In genomic region chr4:144647095-144647959, GRCh38 we compare ENCODE assay signal across 8 cellular contexts. TPM values are rescaled to one million over a fixed set of nuclear protein-coding genes. Genes with fewer than 3 reads are reported as not detected.
DNase-seq lines count a peak whose midpoint lies in the region; ATAC-seq, FAIRE-seq and TF ChIP-seq lines count a peak whose summit lies in the region.

No MANE protein-coding gene starts in this region.

- CTCF ChIA-PET in HEK293T (lab: Yijun Ruan, JAX): no interaction called here

- POLR2A ChIA-PET in HEK293T (lab: Yijun Ruan, JAX): interaction anchor here (0.9 kb wide), 1 partner anchor 451 kb away, joined by 3 read pairs; the partner anchor contains the start of genes ABCE1 and ANAPC10

- no peak overlapping the region for H3K27ac ChIP-seq in kidney (ENCODE audit: low read depth in 2 of 2, low read length in 2 of 2)

- no peaks in the 10 kb centered on the region for H3K9me3 Mint-ChIP-seq in activated naive CD8-positive, alpha-beta T cell treated with anti-CD3 and anti-CD28 coated beads for 36 hours
- no peaks in the 10 kb centered on the region for H3K9me3 Mint-ChIP-seq in type B pancreatic cell

- peaks cover 3% of the 10 kb centered on the region for H3K36me3 Mint-ChIP-seq in activated naive CD8-positive, alpha-beta T cell treated with anti-CD3 and anti-CD28 coated beads for 36 hours
- H3K36me3 Mint-ChIP-seq in type B pancreatic cell: no peaks in the 10 kb centered on the region

- TF ChIP-seq CTCF in kidney (IDR thresholded peaks at IDR 0.05; ENCODE audit: borderline replicate concordance, extremely low read depth, insufficient read depth): no peak
- TF ChIP-seq CTCF in type B pancreatic cell (conservative IDR thresholded peaks at IDR 0.05): no peak

- intact Hi-C loops in kidney (cut with DNase I): no loop called here

- no peak for ATAC-seq in esophagus mucosa

- no peak for FAIRE-seq in kidney (lab: Jason Lieb, UNC)

- no peak overlapping the region for H3K9ac ChIP-seq in kidney (ENCODE audit: low read length in 2 of 2)

- H3K4me1 Mint-ChIP-seq in activated naive CD8-positive, alpha-beta T cell treated with anti-CD3 and anti-CD28 coated beads for 36 hours: peaks cover 18% of the 10 kb centered on the region
- peaks cover 28% of the 10 kb centered on the region for H3K4me1 Mint-ChIP-seq in type B pancreatic cell (ENCODE audit: unreplicated experiment)

- peaks cover 64% of the 10 kb centered on the region for H3K27me3 Mint-ChIP-seq in activated naive CD8-positive, alpha-beta T cell treated with anti-CD3 and anti-CD28 coated beads for 36 hours
- peaks cover 43% of the 10 kb centered on the region for H3K27me3 Mint-ChIP-seq in type B pancreatic cell

- H3K27ac Mint-ChIP-seq in activated naive CD8-positive, alpha-beta T cell treated with anti-CD3 and anti-CD28 coated beads for 36 hours: peak overlapping the region; percentile 34
- peak overlapping the region; percentile 19 for H3K27ac Mint-ChIP-seq in type B pancreatic cell

- DNase-seq in CMK (ENCODE audit: low read depth) (peak; percentile 92), HEK293T (ENCODE audit: extremely low spot score) (peak; percentile 29), kidney (no peak), type B pancreatic cell (ENCODE audit: extremely low spot score, unreplicated experiment) (no peak), COLO829 (ENCODE audit: low spot score) (no peak)
- DNase-seq in activated naive CD8-positive, alpha-beta T cell treated with anti-CD3 and anti-CD28 coated beads for 36 hours: peak; percentile 15
- DNase-seq in activated effector memory CD4-positive, alpha-beta T cell treated with anti-CD3 and anti-CD28 coated beads, Interleukin-2, amount 50 U/mL, for 16 hours: no peak

- H3K4me1 ChIP-seq in kidney (ENCODE audit: control insufficient read depth in 1 of 2, insufficient read depth in 1 of 2, low read depth in 1 of 2, low read length in 2 of 2): peaks cover 3 to 7% of the 10 kb centered on the region in 2 donors

- H3K4me3 ChIP-seq in kidney (ENCODE audit: low read length in 2 of 2): peak overlapping the region; percentile 37 to 60

- H3K9me3 ChIP-seq in kidney (ENCODE audit: control insufficient read depth in 1 of 2, low read length in 2 of 2): no peaks in the 10 kb centered on the region

- H3K36me3 ChIP-seq in kidney (ENCODE audit: control insufficient read depth in 1 of 2, insufficient read depth in 2 of 2, low read length in 2 of 2): no peaks in the 10 kb centered on the region

- H3K4me3 Mint-ChIP-seq in activated naive CD8-positive, alpha-beta T cell treated with anti-CD3 and anti-CD28 coated beads for 36 hours: peak overlapping the region; percentile 84
- H3K4me3 Mint-ChIP-seq in type B pancreatic cell: peak overlapping the region; percentile 98

TF ChIP-seq in HEK293T, 16 proteins besides CTCF, POLR2A, EP300 and RAD21:
- no peak for TF ChIP-seq ELF4 (IDR thresholded peaks at IDR 0.05)
- TF ChIP-seq ZNF384 (IDR thresholded peaks at IDR 0.05): no peak
- TF ChIP-seq FOXA1 (IDR thresholded peaks at IDR 0.05): no peak
- peak; percentile 94 for TF ChIP-seq L3MBTL2 (conservative IDR thresholded peaks at IDR 0.05)
- no peak for TF ChIP-seq NFRKB (IDR thresholded peaks at IDR 0.05)
- no peak for TF ChIP-seq TARDBP (IDR thresholded peaks at IDR 0.05)

RNA-seq across cellular contexts. Expression of gene HHIP, which starts 1.4 kb away (rescaled TPM):
- total RNA-seq in activated naive CD8-positive, alpha-beta T cell treated with anti-CD3 and anti-CD28 coated beads for 36 hours: not detected
- 0.85 TPM for total RNA-seq in kidney
- polyA plus RNA-seq in kidney (ENCODE audit: insufficient read depth, low read depth, low replicate concordance): 2.5 TPM
- 5.6 and 29.6 TPM in 2 replicates for total RNA-seq in type B pancreatic cell (ENCODE audit: low replicate concordance)
- total RNA-seq in esophagus mucosa: not detected

Comparison
In these comparisons a context has a peak if more than half of its experiments do, and no peak if none do; other contexts are left out.
1. DNase-seq: peak in CMK (single experiment), HEK293T (single experiment) and activated naive CD8-positive, alpha-beta T cell treated with anti-CD3 and anti-CD28 coated beads for 36 hours (single experiment); none in kidney (single experiment), type B pancreatic cell (single experiment), COLO829 (single experiment) and activated effector memory CD4-positive, alpha-beta T cell treated with anti-CD3 and anti-CD28 coated beads, Interleukin-2, amount 50 U/mL, for 16 hours (single experiment).